Comparison of ENCODE assay signal across 26 cellular contexts in genomic region chr12:23708185-23708837, GRCh38.
DNase-seq lines count a peak whose midpoint lies in the region; ATAC-seq, FAIRE-seq and TF ChIP-seq lines count a peak whose summit lies in the region.
"Had no signal": no experiment of that assay in that cellular context is flagged by ENCODE, and none has a peak within 500 bp of the region (broad histone marks: within the 10 kb centered on the region; RNA-seq: fewer than 3 reads in every experiment).

No MANE protein-coding gene starts in this region.

- H3K4me3 Mint-ChIP-seq in neural progenitor cell = no peak overlapping the region
- H3K4me3 Mint-ChIP-seq: CD14-positive monocyte; CD4-positive, alpha-beta memory T cell; CD4-positive, CD25-positive, alpha-beta regulatory T cell; CD8-positive, alpha-beta memory T cell had no signal

- in situ Hi-C loops in HepG2 (cut with HindIII; ENCODE audit: extremely low pct_ligation_motif_present, low pct_unique_long_range_greater_than_20kb) (no loop called here), K562 (cut with MboI) (no loop called here)

- H3K9ac ChIP-seq in HepG2 (ENCODE audit: insufficient read depth, low read depth, low read length) (no peak overlapping the region), K562 (ENCODE audit: insufficient read depth in 1 of 2, low read depth in 2 of 2, low read length in 2 of 2) (peak overlapping the region in 1 of 2 experiments; percentile 28; a peak in 2 of 4 replicates), neural progenitor cell (no peak overlapping the region)
- H3K9ac ChIP-seq: BLaER1 had no signal

- H3K27me3 Mint-ChIP-seq in neural progenitor cell (ENCODE audit: insufficient read depth, low read depth) = peaks cover 2% of the 10 kb centered on the region
- H3K27me3 Mint-ChIP-seq: CD4-positive, alpha-beta memory T cell; CD8-positive, alpha-beta memory T cell had no signal

- no peaks in the 10 kb centered on the region for H3K9me3 ChIP-seq in HepG2 (ENCODE audit: low read length)
- no peaks in the 10 kb centered on the region for H3K9me3 ChIP-seq in right lobe of liver
- H3K9me3 ChIP-seq in K562 (replicated peaks; ENCODE audit: control insufficient read depth, insufficient read depth, low read depth, low read length) = no peaks in the 10 kb centered on the region
- H3K9me3 ChIP-seq in neural progenitor cell (ENCODE audit: low read depth) = no peaks in the 10 kb centered on the region
- H3K9me3 ChIP-seq: BE2C, BLaER1 had no signal

- ATAC-seq in HepG2 (no peak), right lobe of liver (no peak), K562 (peak; percentile 58)
- ATAC-seq: GM12878 had no signal

- CTCF ChIA-PET in HepG2 (lab: Yijun Ruan, JAX; ENCODE audit: low intra/inter-chr PET ratio, low total read pairs) = no interaction called here
- CTCF ChIA-PET in K562 (lab: Yijun Ruan, JAX; ENCODE audit: low intra/inter-chr PET ratio) = no interaction called here

- no peak for DNase-seq in HepG2 (ENCODE audit: low spot score)
- DNase-seq in right lobe of liver = no peak
- DNase-seq in K562 (ENCODE audit: extremely low read depth in 1 of 4, low spot score in 3 of 4) = no peak
- no peak for DNase-seq in neural progenitor cell (ENCODE audit: low spot score)
- no peak for DNase-seq in activated naive CD4-positive, alpha-beta T cell treated with Interleukin-2 at 50 U/mL for 16 hours
- DNase-seq in KG1 (lab: John Stamatoyannopoulos, UW) = no peak
- DNase-seq: ACHN; BE2C; C1 segment of cervical spinal cord; CD4-positive, alpha-beta memory T cell; CD4-positive, CD25-positive, alpha-beta regulatory T cell; CD8-positive, alpha-beta memory T cell; COR-L47; DMS 273 treated with DMSO at 0.1 percent for 48 hours; DMS153; DMS53; DMS79; DND-41; EL; GDM1 had no signal

- H3K4me2 ChIP-seq in HepG2 (ENCODE audit: low read depth, low read length) (no peak overlapping the region), K562 (ENCODE audit: insufficient read depth, low read length) (peak overlapping the region; percentile 40; the same call in 1 of the 2 replicates), neural progenitor cell (no peak overlapping the region)
- H3K4me2 ChIP-seq: BLaER1 had no signal

- 95% methylated on average over 6 of the region's 6 CpGs for WGBS in HepG2 (ENCODE audit: low lambda C conversion rate)
- 82% methylated on average over 6 of the region's 6 CpGs for WGBS in right lobe of liver (ENCODE audit: insufficient coverage, low coverage, low lambda C conversion rate, missing lambda C conversion rate)
- 26% methylated on average over 6 of the region's 6 CpGs for WGBS in K562 (ENCODE audit: insufficient coverage, low coverage, missing lambda C conversion rate)

- peaks cover 19% of the 10 kb centered on the region for H3K4me1 Mint-ChIP-seq in neural progenitor cell
- H3K4me1 Mint-ChIP-seq: CD14-positive monocyte; CD4-positive, alpha-beta memory T cell; CD4-positive, CD25-positive, alpha-beta regulatory T cell; CD8-positive, alpha-beta memory T cell had no signal

- H3K79me2 ChIP-seq in HepG2 (ENCODE audit: insufficient read depth, low read length) (no peaks in the 10 kb centered on the region), K562 (ENCODE audit: control insufficient read depth, insufficient read depth, low read length) (peaks cover 24% of the 10 kb centered on the region), neural progenitor cell (ENCODE audit: low read depth) (no peaks in the 10 kb centered on the region)

- no peaks in the 10 kb centered on the region for H3K9me1 ChIP-seq in K562 (ENCODE audit: control insufficient read depth, insufficient read depth, low read length)

- peaks cover 41% of the 10 kb centered on the region for H3F3A ChIP-seq in neural progenitor cell (ENCODE audit: low read depth)

- peaks cover 2% of the 10 kb centered on the region for H3K36me3 Mint-ChIP-seq in neural progenitor cell
- H3K36me3 Mint-ChIP-seq: CD14-positive monocyte; CD4-positive, alpha-beta memory T cell; CD4-positive, CD25-positive, alpha-beta regulatory T cell; CD8-positive, alpha-beta memory T cell had no signal

- no peak for TF ChIP-seq POLR2A in HepG2 (IDR thresholded peaks at IDR 0.05; ENCODE audit: insufficient read depth in 1 of 2, low read depth in 2 of 2, low read length in 2 of 2)
- no peak for TF ChIP-seq POLR2A in right lobe of liver (IDR thresholded peaks at IDR 0.05)
- no peak for TF ChIP-seq POLR2A in K562 (conservative IDR thresholded peaks at IDR 0.05)

- FAIRE-seq in HepG2 (lab: Jason Lieb, UNC) = no peak
- FAIRE-seq in K562 (lab: Jason Lieb, UNC) = peak; percentile 49
- FAIRE-seq: GM12878, GM12892, GM18507 had no signal

- no peak for TF ChIP-seq EP300 in HepG2 (IDR thresholded peaks at IDR 0.05; ENCODE audit: low read depth in 2 of 2, low read length in 2 of 2)
- no peak for TF ChIP-seq EP300 in HepG2 (CRISPR knock-in tag; IDR thresholded peaks at IDR 0.05; ENCODE audit: borderline replicate concordance)
- TF ChIP-seq EP300 in K562 (IDR thresholded peaks at IDR 0.05; ENCODE audit: low read length) = no peak

- no peaks in the 10 kb centered on the region for H3K4me1 ChIP-seq in HepG2 (ENCODE audit: insufficient read depth, low read length)
- H3K4me1 ChIP-seq in right lobe of liver = no peaks in the 10 kb centered on the region
- H3K4me1 ChIP-seq in K562 (replicated peaks in 1 of 2; ENCODE audit: control insufficient read depth in 2 of 2, insufficient read depth in 2 of 2, low read length in 2 of 2) = peaks cover 0 to 4% of the 10 kb centered on the region in 2 experiments; a peak in 3 of 5 replicates
- peaks cover 45% of the 10 kb centered on the region for H3K4me1 ChIP-seq in neural progenitor cell
- H3K4me1 ChIP-seq: BE2C, BLaER1 had no signal

- H3K27ac ChIP-seq in HepG2 (ENCODE audit: extremely low read length, insufficient read depth, low read length) (no peak overlapping the region), right lobe of liver (no peak overlapping the region), K562 (ENCODE audit: extremely low read depth, low read depth, low read length) (peak overlapping the region; percentile 50; the same call in 2 of the 3 replicates), neural progenitor cell (peak overlapping the region; percentile 30)
- H3K27ac ChIP-seq: 22Rv1, BLaER1 had no signal

- H3K4me3 ChIP-seq in HepG2 (replicated peaks in 1 of 3; ENCODE audit: insufficient read depth in 1 of 3, low read depth in 2 of 3, low read length in 3 of 3) (no peak overlapping the region), right lobe of liver (no peak overlapping the region), K562 (no peak overlapping the region), neural progenitor cell (no peak overlapping the region)
- H3K4me3 ChIP-seq: BLaER1, GM12878 had no signal

- TF ChIP-seq CTCF in HepG2 (CRISPR knock-in tag; IDR thresholded peaks at IDR 0.05) (no peak), right lobe of liver (IDR thresholded peaks at IDR 0.05) (no peak), K562 (IDR thresholded peaks at IDR 0.05 in 2 of 3, conservative IDR thresholded peaks at IDR 0.05 in 1 of 3; ENCODE audit: insufficient read depth in 2 of 3, low read depth in 1 of 3, low read length in 3 of 3) (no peak), neural progenitor cell (IDR thresholded peaks at IDR 0.05) (no peak)

- POLR2A ChIA-PET in HepG2 (lab: Yijun Ruan, JAX) = no interaction called here
- POLR2A ChIA-PET in K562 (lab: Yijun Ruan, JAX) = interaction anchor here (1.4 kb wide), 1 partner anchor 10 kb away, joined by 5 read pairs; no protein-coding TSS in a partner anchor

- H2AFZ ChIP-seq in HepG2 (ENCODE audit: low read length) = no peak overlapping the region
- H2AFZ ChIP-seq in K562 (ENCODE audit: low read depth, low read length) = peak overlapping the region; percentile 81
- no peak overlapping the region for H2AFZ ChIP-seq in neural progenitor cell (replicated peaks)

- H3K27me3 ChIP-seq in HepG2 (ENCODE audit: control insufficient read depth in 1 of 2, insufficient read depth in 2 of 2, low read length in 2 of 2) (no peaks in the 10 kb centered on the region), right lobe of liver (no peaks in the 10 kb centered on the region), K562 (ENCODE audit: control insufficient read depth in 2 of 2, insufficient read depth in 2 of 2, low read length in 2 of 2) (no peaks in the 10 kb centered on the region), neural progenitor cell (no peaks in the 10 kb centered on the region)
- H3K27me3 ChIP-seq: BE2C, BLaER1 had no signal

- H3K36me3 ChIP-seq in HepG2 (replicated peaks in 1 of 2; ENCODE audit: control insufficient read depth in 1 of 2, insufficient read depth in 2 of 2, low read length in 2 of 2) (peaks cover 0 to 2% of the 10 kb centered on the region in 2 experiments; a peak in 4 of 5 replicates), right lobe of liver (no peaks in the 10 kb centered on the region), K562 (ENCODE audit: control insufficient read depth, insufficient read depth, low read length) (no peaks in the 10 kb centered on the region; the same call in 2 of the 3 replicates), neural progenitor cell (peaks cover 12% of the 10 kb centered on the region)
- H3K36me3 ChIP-seq: BE2C, BLaER1 had no signal

- no peak for TF ChIP-seq RAD21 in HepG2 (CRISPR knock-in tag; IDR thresholded peaks at IDR 0.05)
- no peak for TF ChIP-seq RAD21 in K562 (CRISPR knock-in tag; conservative IDR thresholded peaks at IDR 0.05 in 1 of 2, IDR thresholded peaks at IDR 0.05 in 1 of 2)

- H3K27ac Mint-ChIP-seq in neural progenitor cell = no peak overlapping the region
- H3K27ac Mint-ChIP-seq: CD14-positive monocyte; CD4-positive, alpha-beta memory T cell; CD4-positive, CD25-positive, alpha-beta regulatory T cell; CD8-positive, alpha-beta memory T cell had no signal

- no peaks in the 10 kb centered on the region for H3K9me3 Mint-ChIP-seq in neural progenitor cell

- BruUV-seq in HepG2 (replicated peaks; lab: Mats Ljungman, UMichigan) (no TSS peak), K562 (replicated peaks; lab: Mats Ljungman, UMichigan) (no TSS peak)

- H4K20me1 ChIP-seq in HepG2 (ENCODE audit: insufficient read depth, low read length) (no peaks in the 10 kb centered on the region), K562 (replicated peaks; ENCODE audit: control insufficient read depth, insufficient read depth, low read length) (no peaks in the 10 kb centered on the region), neural progenitor cell (ENCODE audit: low read depth) (peaks cover 14% of the 10 kb centered on the region)
- H4K20me1 ChIP-seq: BLaER1 had no signal

- intact Hi-C loops in HepG2 (cut with micrococcal nuclease; ENCODE audit: unreplicated experiment) (no loop called here), right lobe of liver (cut with DNase I) (no loop called here), K562 (cut with micrococcal nuclease) (no loop called here)

TF ChIP-seq in HepG2, 621 proteins besides CTCF, POLR2A, EP300 and RAD21 (continues in another document):
- TF ChIP-seq, protein P1, sequence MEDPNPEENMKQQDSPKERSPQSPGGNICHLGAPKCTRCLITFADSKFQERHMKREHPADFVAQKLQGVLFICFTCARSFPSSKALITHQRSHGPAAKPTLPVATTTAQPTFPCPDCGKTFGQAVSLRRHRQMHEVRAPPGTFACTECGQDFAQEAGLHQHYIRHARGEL (CRISPR knock-in tag; IDR thresholded peaks at IDR 0.05) = no peak

TF ChIP-seq in K562, 482 proteins besides CTCF, POLR2A, EP300 and RAD21 (continues in another document):
- no peak for TF ChIP-seq SRF (CRISPR knock-in tag; IDR thresholded peaks at IDR 0.05)
- no peak for TF ChIP-seq ZC3H8 (IDR thresholded peaks at IDR 0.05)
- no peak for TF ChIP-seq HNRNPH1 (optimal IDR thresholded peaks at IDR 0.05; ENCODE audit: low read depth, low read length)
- TF ChIP-seq TRIM28 (IDR thresholded peaks at IDR 0.05) = no peak

Comparison
In these comparisons a context has a peak if more than half of its experiments do, and no peak if none do; other contexts are left out.
1. H3K27ac ChIP-seq: peak in K562 (single experiment) and neural progenitor cell (single experiment); none in HepG2 (single experiment) and right lobe of liver (0 of 3).
2. Of the 241 proteins assayed by ChIP-seq in both HepG2 and K562: peak only in HepG2: MAFK; only in K562: CC2D1A and MAFG; in both: MAFF; in neither: 236; mixed calls (peak in some experiments, not most) for 1.